Comparison of ENCODE assay signal across 9 cellular contexts in genomic region chr3:48614044-48614443, GRCh38.
DNase-seq lines count a peak whose midpoint lies in the region; FAIRE-seq and TF ChIP-seq lines count a peak whose summit lies in the region.
"Had no signal": no experiment of that assay in that cellular context is flagged by ENCODE, and none has a peak within 500 bp of the region (broad histone marks: within the 10 kb centered on the region; RNA-seq: fewer than 3 reads in every experiment).

No MANE protein-coding gene starts in this region.

- no peak for TF ChIP-seq POLR2A in H54 (IDR thresholded peaks at IDR 0.05; ENCODE audit: low read depth, low read length)

- DNase-seq in AG04449 (ENCODE audit: low read depth, low spot score) (peak; percentile 33), H54 (ENCODE audit: insufficient read length, low spot score) (peak; percentile 47), fibroblast of mammary gland (ENCODE audit: low read depth) (peak; percentile 88), NCI-H146 treated with DMSO at 0.1 percent for 48 hours (lab: John Stamatoyannopoulos, UW; ENCODE audit: unreplicated experiment) (no peak), NCI-H2171 treated with DMSO at 0.1 percent for 48 hours (lab: John Stamatoyannopoulos, UW) (no peak), glomerular visceral epithelial cell (ENCODE audit: extremely low spot score) (no peak)
- peak; percentile 38 for DNase-seq in T-helper 2 cell treated with Interferon-gamma antibody and Interleukin-4, amounts not matched to agents 5 μg/mL and 100 μg/mL, for 36 hours (ENCODE audit: low spot score)
- DNase-seq in effector memory CD4-positive, alpha-beta T cell = no peak
- DNase-seq: NCI-H774 had no signal

- H3K9me3 ChIP-seq in effector memory CD4-positive, alpha-beta T cell (ENCODE audit: control insufficient read depth, low read length) = no peaks in the 10 kb centered on the region

- no peaks in the 10 kb centered on the region for H3K36me3 ChIP-seq in effector memory CD4-positive, alpha-beta T cell (ENCODE audit: control insufficient read depth, insufficient read depth, low read length)

- no peaks in the 10 kb centered on the region for H3K27me3 Mint-ChIP-seq in T-helper 2 cell treated with Interferon-gamma antibody and Interleukin-4, amounts not matched to agents 5 μg/mL and 100 μg/mL, for 36 hours (ENCODE audit: low read depth)

- H3K27ac Mint-ChIP-seq in T-helper 2 cell treated with Interferon-gamma antibody and Interleukin-4, amounts not matched to agents 5 μg/mL and 100 μg/mL, for 36 hours = peak overlapping the region; percentile 76

- peaks cover 23% of the 10 kb centered on the region for H3K36me3 Mint-ChIP-seq in T-helper 2 cell treated with Interferon-gamma antibody and Interleukin-4, amounts not matched to agents 5 μg/mL and 100 μg/mL, for 36 hours (ENCODE audit: low read depth)

- H3K4me3 ChIP-seq in AG04449 (ENCODE audit: low read depth, low read length) (no peak overlapping the region), fibroblast of mammary gland (ENCODE audit: control insufficient read depth, low read depth, low read length) (no peak overlapping the region)
- H3K4me3 ChIP-seq in effector memory CD4-positive, alpha-beta T cell (ENCODE audit: insufficient read depth, low read depth, low read length, poor library complexity, severe bottlenecking) = no peak overlapping the region

- TF ChIP-seq CTCF in AG04449 (IDR thresholded peaks at IDR 0.05; ENCODE audit: insufficient read depth, low read length, missing control alignments) (no peak), fibroblast of mammary gland (conservative IDR thresholded peaks at IDR 0.05; ENCODE audit: control insufficient read depth, insufficient read depth, low read depth, low read length) (no peak)

- H3K4me1 Mint-ChIP-seq in T-helper 2 cell treated with Interferon-gamma antibody and Interleukin-4, amounts not matched to agents 5 μg/mL and 100 μg/mL, for 36 hours (ENCODE audit: low read depth) = peaks cover 18% of the 10 kb centered on the region

- H3K27me3 ChIP-seq in effector memory CD4-positive, alpha-beta T cell (replicated peaks; ENCODE audit: control insufficient read depth, insufficient read depth, low read length, poor library complexity, severe bottlenecking) = no peaks in the 10 kb centered on the region

- H3K4me1 ChIP-seq in effector memory CD4-positive, alpha-beta T cell (ENCODE audit: control insufficient read depth, insufficient read depth, low read length, poor library complexity, severe bottlenecking) = no peaks in the 10 kb centered on the region

- CTCF ChIA-PET in AG04449 (lab: Yijun Ruan, JAX) = interaction anchor here (0.9 to 2.5 kb wide), 4 partner anchors 9 to 57 kb away, joined by 3 to 14 read pairs (median 4); partner anchors contain the start of gene SLC26A6

- peak overlapping the region; percentile 6 for H3K4me3 Mint-ChIP-seq in T-helper 2 cell treated with Interferon-gamma antibody and Interleukin-4, amounts not matched to agents 5 μg/mL and 100 μg/mL, for 36 hours

- FAIRE-seq in H54 (lab: Jason Lieb, UNC) = no peak

- peaks cover 16% of the 10 kb centered on the region for H3K9me3 Mint-ChIP-seq in T-helper 2 cell treated with Interferon-gamma antibody and Interleukin-4, amounts not matched to agents 5 μg/mL and 100 μg/mL, for 36 hours

- POLR2A ChIA-PET in AG04449 (lab: Yijun Ruan, JAX) = no interaction called here

- H3K27ac ChIP-seq in effector memory CD4-positive, alpha-beta T cell (ENCODE audit: insufficient read depth, low read length, poor library complexity, severe bottlenecking) = no peak overlapping the region

Comparison
In these comparisons a context has a peak if more than half of its experiments do, and no peak if none do; other contexts are left out.
1. DNase-seq: peak in AG04449 (single experiment), H54 (single experiment), T-helper 2 cell treated with Interferon-gamma antibody and Interleukin-4, amounts not matched to agents 5 μg/mL and 100 μg/mL, for 36 hours (single experiment) and fibroblast of mammary gland (single experiment); none in NCI-H146 treated with DMSO at 0.1 percent for 48 hours (single experiment), NCI-H2171 treated with DMSO at 0.1 percent for 48 hours (single experiment), effector memory CD4-positive, alpha-beta T cell (0 of 3) and glomerular visceral epithelial cell (single experiment).